1 cellular context compared by ENCODE assay signal in genomic region chr2:105470979-105471378, GRCh38.
TF ChIP-seq lines count a peak whose summit lies in the region.

No MANE protein-coding gene starts in this region.

TF ChIP-seq in GM23338, 12 proteins besides CTCF, POLR2A, EP300 and RAD21 (continued from another document):
- no peak for TF ChIP-seq ZNF462 (CRISPR knock-in tag; IDR thresholded peaks at IDR 0.05)
- TF ChIP-seq EZH2 (IDR thresholded peaks at IDR 0.05; ENCODE audit: low read depth, unreplicated experiment) = no peak
